Comparison of ENCODE assay signal across 21 cellular contexts in the genomic region with DNA sequence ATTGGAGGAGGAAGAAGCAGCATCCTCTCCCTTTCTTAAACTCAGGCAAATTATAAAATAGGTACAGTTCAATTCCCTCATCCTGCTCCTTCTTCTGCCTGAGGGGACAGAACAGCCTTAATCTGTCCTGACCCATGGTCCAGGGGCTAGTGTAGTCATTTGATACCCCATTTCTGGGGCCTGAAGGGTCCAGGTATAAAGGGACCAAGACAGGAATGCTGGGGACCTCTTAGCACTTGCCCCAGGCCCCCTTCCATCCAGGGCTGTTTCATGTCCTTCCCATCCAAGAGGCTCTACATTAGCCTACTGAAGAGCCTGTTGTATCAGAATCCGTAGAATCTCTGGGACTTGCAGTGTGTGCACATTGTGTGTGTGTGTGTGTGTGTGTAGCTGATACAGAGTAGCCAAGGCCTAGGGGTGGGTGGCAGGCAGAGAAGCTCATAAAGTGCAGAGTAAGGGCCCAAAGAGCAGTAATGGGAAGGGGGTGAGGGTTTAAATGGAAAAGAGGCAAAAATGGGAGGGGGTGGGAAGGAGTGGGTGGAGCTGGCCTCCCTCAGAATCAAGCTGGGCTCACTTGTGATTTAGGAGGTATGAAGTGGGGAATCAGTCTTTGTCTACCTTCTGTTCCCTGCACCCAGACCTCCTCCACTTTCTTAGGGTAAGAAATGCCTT. TPM values are rescaled to one million over a fixed set of nuclear protein-coding genes. Genes with fewer than 3 reads are reported as not detected.
DNase-seq lines count a peak whose midpoint lies in the region; ATAC-seq and TF ChIP-seq lines count a peak whose summit lies in the region.
"Had no signal": no experiment of that assay in that cellular context is flagged by ENCODE, and none has a peak within 500 bp of the region (broad histone marks: within the 10 kb centered on the region; RNA-seq: fewer than 3 reads in every experiment).

No MANE protein-coding gene starts in this region.

- CTCF ChIA-PET in activated CD8-positive, alpha-beta T cell treated with anti-CD3 and anti-CD28 coated beads for 36 hours (lab: Charles Lee) = interaction anchor here (1.1 to 2.8 kb wide), 4 partner anchors 9 to 15 kb away, joined by 3 to 12 read pairs (median 8); no protein-coding TSS in a partner anchor
- CTCF ChIA-PET in activated CD8-positive, alpha-beta T cell treated with anti-CD3 and anti-CD28 coated beads, Interleukin-2, amount 10 ng/mL, durations not matched to agents 7 days and 5 days (lab: Charles Lee) = interaction anchor here (0.6 to 0.7 kb wide), 2 partner anchors 10 to 34 kb away, joined by 3 read pairs; no protein-coding TSS in a partner anchor

- H3K4me1 Mint-ChIP-seq in activated CD8-positive, alpha-beta T cell treated with anti-CD3 and anti-CD28 coated beads for 36 hours (ENCODE audit: low read depth) = peaks cover 83% of the 10 kb centered on the region
- peaks cover 39% of the 10 kb centered on the region for H3K4me1 Mint-ChIP-seq in activated CD8-positive, alpha-beta T cell treated with anti-CD3 and anti-CD28 coated beads, Interleukin-2, amount 10 ng/mL, durations not matched to agents 7 days and 5 days (ENCODE audit: low read depth)
- peaks cover 7% of the 10 kb centered on the region; the same call in 1 of the 3 replicates for H3K4me1 Mint-ChIP-seq in GM23338
- H3K4me1 Mint-ChIP-seq in activated naive CD8-positive, alpha-beta T cell treated with anti-CD3 and anti-CD28 coated beads, Interleukin-2, amount 50 U/mL, for 24 hours = peaks cover 90% of the 10 kb centered on the region

- no peaks in the 10 kb centered on the region for H3K9me3 ChIP-seq in mucosa of descending colon

- H3K36me3 Mint-ChIP-seq in activated CD8-positive, alpha-beta T cell treated with anti-CD3 and anti-CD28 coated beads for 36 hours (ENCODE audit: low read depth) = peaks cover 1% of the 10 kb centered on the region
- H3K36me3 Mint-ChIP-seq in activated CD8-positive, alpha-beta T cell treated with anti-CD3 and anti-CD28 coated beads, Interleukin-2, amount 10 ng/mL, durations not matched to agents 7 days and 5 days (ENCODE audit: low read depth) = no peaks in the 10 kb centered on the region
- no peaks in the 10 kb centered on the region for H3K36me3 Mint-ChIP-seq in GM23338 (ENCODE audit: low read depth)
- H3K36me3 Mint-ChIP-seq in activated naive CD8-positive, alpha-beta T cell treated with anti-CD3 and anti-CD28 coated beads, Interleukin-2, amount 50 U/mL, for 24 hours (ENCODE audit: low read depth) = peaks cover 6% of the 10 kb centered on the region

- ATAC-seq in activated CD8-positive, alpha-beta T cell treated with anti-CD3 and anti-CD28 coated beads for 36 hours = no peak
- no peak for ATAC-seq in activated CD8-positive, alpha-beta T cell treated with anti-CD3 and anti-CD28 coated beads, Interleukin-2, amount 10 ng/mL, durations not matched to agents 7 days and 5 days
- ATAC-seq in GM23338 = no peak
- no peak for ATAC-seq in activated naive CD8-positive, alpha-beta T cell treated with anti-CD3 and anti-CD28 coated beads, Interleukin-2, amount 50 U/mL, for 24 hours
- ATAC-seq in mucosa of descending colon = no peak
- ATAC-seq: HCT116 had no signal

- no peak overlapping the region for H3K27ac ChIP-seq in GM23338 (ENCODE audit: low read depth)
- H3K27ac ChIP-seq: WERI-Rb-1 had no signal

- H3F3A ChIP-seq in GM23338 (replicated peaks; ENCODE audit: low read depth) = no peaks in the 10 kb centered on the region

- H2AFZ ChIP-seq in GM23338 = peak overlapping the region; percentile 63; the same call in 1 of the 2 replicates

- no peaks in the 10 kb centered on the region for H3K27me3 ChIP-seq in GM23338 (ENCODE audit: insufficient read depth)

- TF ChIP-seq CTCF in activated CD8-positive, alpha-beta T cell treated with anti-CD3 and anti-CD28 coated beads for 36 hours (IDR thresholded peaks at IDR 0.05) = no peak
- TF ChIP-seq CTCF in GM23338 (conservative IDR thresholded peaks at IDR 0.05; ENCODE audit: low read depth in 2 of 2) (no peak), mucosa of descending colon (IDR thresholded peaks at IDR 0.05) (no peak)

- H3K4me3 Mint-ChIP-seq in activated CD8-positive, alpha-beta T cell treated with anti-CD3 and anti-CD28 coated beads for 36 hours = no peak overlapping the region
- H3K4me3 Mint-ChIP-seq in activated CD8-positive, alpha-beta T cell treated with anti-CD3 and anti-CD28 coated beads, Interleukin-2, amount 10 ng/mL, durations not matched to agents 7 days and 5 days = no peak overlapping the region
- no peak overlapping the region for H3K4me3 Mint-ChIP-seq in GM23338
- no peak overlapping the region for H3K4me3 Mint-ChIP-seq in activated naive CD8-positive, alpha-beta T cell treated with anti-CD3 and anti-CD28 coated beads, Interleukin-2, amount 50 U/mL, for 24 hours
- H3K4me3 Mint-ChIP-seq: activated naive CD4-positive, alpha-beta T cell treated with anti-CD3 and anti-CD28 coated beads for 36 hours had no signal

- no peaks in the 10 kb centered on the region for H3K79me2 ChIP-seq in GM23338 (replicated peaks; ENCODE audit: insufficient read depth)

- no peaks in the 10 kb centered on the region for H3K36me3 ChIP-seq in GM23338 (ENCODE audit: insufficient read depth)
- H3K36me3 ChIP-seq in mucosa of descending colon (ENCODE audit: low read depth) = no peaks in the 10 kb centered on the region
- H3K36me3 ChIP-seq: WERI-Rb-1 had no signal

- no peaks in the 10 kb centered on the region; the same call in 1 of the 2 replicates for H3K9me2 ChIP-seq in GM23338 (ENCODE audit: insufficient read depth)

- no peaks in the 10 kb centered on the region for H3K27me3 Mint-ChIP-seq in activated CD8-positive, alpha-beta T cell treated with anti-CD3 and anti-CD28 coated beads for 36 hours
- peaks cover 4% of the 10 kb centered on the region for H3K27me3 Mint-ChIP-seq in activated CD8-positive, alpha-beta T cell treated with anti-CD3 and anti-CD28 coated beads, Interleukin-2, amount 10 ng/mL, durations not matched to agents 7 days and 5 days (ENCODE audit: low read depth)
- peaks cover 3% of the 10 kb centered on the region for H3K27me3 Mint-ChIP-seq in GM23338 (ENCODE audit: insufficient read depth, low read depth, poor library complexity)
- no peaks in the 10 kb centered on the region for H3K27me3 Mint-ChIP-seq in activated naive CD8-positive, alpha-beta T cell treated with anti-CD3 and anti-CD28 coated beads, Interleukin-2, amount 50 U/mL, for 24 hours

- POLR2A ChIA-PET in activated CD8-positive, alpha-beta T cell treated with anti-CD3 and anti-CD28 coated beads for 36 hours (lab: Charles Lee) = interaction anchor here (0.7 to 2.9 kb wide), 11 partner anchors 10 to 128 kb away, joined by 3 to 17 read pairs (median 4); no protein-coding TSS in a partner anchor
- POLR2A ChIA-PET in activated CD8-positive, alpha-beta T cell treated with anti-CD3 and anti-CD28 coated beads, Interleukin-2, amount 10 ng/mL, durations not matched to agents 7 days and 5 days (lab: Charles Lee) = interaction anchor here (0.7 to 1.4 kb wide), 2 partner anchors 9 to 104 kb away, joined by 3 to 4 read pairs; no protein-coding TSS in a partner anchor

- no peak overlapping the region for H3K4me2 ChIP-seq in GM23338

- intact Hi-C loops in activated CD8-positive, alpha-beta T cell treated with anti-CD3 and anti-CD28 coated beads for 36 hours (cut with micrococcal nuclease) = no loop called here
- intact Hi-C loops in mucosa of descending colon (cut with DNase I, micrococcal nuclease) = no loop called here

- peak overlapping the region; percentile 3 for H3K27ac Mint-ChIP-seq in activated CD8-positive, alpha-beta T cell treated with anti-CD3 and anti-CD28 coated beads for 36 hours
- H3K27ac Mint-ChIP-seq in activated CD8-positive, alpha-beta T cell treated with anti-CD3 and anti-CD28 coated beads, Interleukin-2, amount 10 ng/mL, durations not matched to agents 7 days and 5 days = no peak overlapping the region
- 0 out of 2 replicates have a peak overlapping the region, but pooled peaks have one; percentile 68 for H3K27ac Mint-ChIP-seq in GM23338
- H3K27ac Mint-ChIP-seq in activated naive CD8-positive, alpha-beta T cell treated with anti-CD3 and anti-CD28 coated beads, Interleukin-2, amount 50 U/mL, for 24 hours = peak overlapping the region; percentile 23
- H3K27ac Mint-ChIP-seq: activated naive CD4-positive, alpha-beta T cell treated with anti-CD3 and anti-CD28 coated beads for 36 hours; progenitor cell of endocrine pancreas had no signal

- DNase-seq in activated CD8-positive, alpha-beta T cell treated with anti-CD3 and anti-CD28 coated beads for 36 hours = no peak
- no peak for DNase-seq in activated CD8-positive, alpha-beta T cell treated with anti-CD3 and anti-CD28 coated beads, Interleukin-2, amount 10 ng/mL, durations not matched to agents 7 days and 5 days
- DNase-seq in GM23338 (ENCODE audit: low spot score) (no peak), H4 (ENCODE audit: low spot score) (no peak), mucosa of descending colon (no peak), NCI-H1436 (lab: John Stamatoyannopoulos, UW) (no peak)
- no peak for DNase-seq in activated naive CD8-positive, alpha-beta T cell treated with anti-CD3 and anti-CD28 coated beads, Interleukin-2, amount 50 U/mL, for 24 hours
- peak; percentile 20 for DNase-seq in stimulated activated CD8-positive, alpha-beta memory T cell treated with anti-CD3 and anti-CD28 coated beads, Interleukin-4, amount 100 ng/mL, for 48 hours
- DNase-seq: activated naive CD4-positive, alpha-beta T cell treated with anti-CD3 and anti-CD28 coated beads for 36 hours; activated T-cell treated with anti-CD3 and anti-CD28 coated beads for 4 hours; aorta; C1 segment of cervical spinal cord; caudate nucleus; dermis blood vessel endothelial cell; NCI-H1092; NCI-H1930; NCI-H2227 treated with DMSO at 0.1 percent for 48 hours; substantia nigra; WERI-Rb-1 had no signal

- H3K4me3 ChIP-seq in GM23338 (no peak overlapping the region), mucosa of descending colon (no peak overlapping the region)

- no peaks in the 10 kb centered on the region for H3K4me1 ChIP-seq in GM23338 (ENCODE audit: insufficient read depth)
- peaks cover 27% of the 10 kb centered on the region for H3K4me1 ChIP-seq in mucosa of descending colon (ENCODE audit: low read depth)

- H4K20me1 ChIP-seq in GM23338 (replicated peaks; ENCODE audit: insufficient read depth) = no peaks in the 10 kb centered on the region

- no peaks in the 10 kb centered on the region for H3K9me3 Mint-ChIP-seq in activated CD8-positive, alpha-beta T cell treated with anti-CD3 and anti-CD28 coated beads for 36 hours
- no peaks in the 10 kb centered on the region for H3K9me3 Mint-ChIP-seq in activated CD8-positive, alpha-beta T cell treated with anti-CD3 and anti-CD28 coated beads, Interleukin-2, amount 10 ng/mL, durations not matched to agents 7 days and 5 days (ENCODE audit: insufficient read depth)
- H3K9me3 Mint-ChIP-seq in GM23338 = no peaks in the 10 kb centered on the region
- H3K9me3 Mint-ChIP-seq in activated naive CD8-positive, alpha-beta T cell treated with anti-CD3 and anti-CD28 coated beads, Interleukin-2, amount 50 U/mL, for 24 hours = no peaks in the 10 kb centered on the region
- H3K9me3 Mint-ChIP-seq: activated naive CD4-positive, alpha-beta T cell treated with anti-CD3 and anti-CD28 coated beads for 36 hours had no signal

RNA-seq across cellular contexts. Expression of a gene that starts 32.4 kb away (rescaled TPM):
- 10 to 100 TPM; 18.7 to 19.0 TPM for total RNA-seq in activated CD8-positive, alpha-beta T cell treated with anti-CD3 and anti-CD28 coated beads for 36 hours
- 10 to 100 TPM; 10.4 to 10.6 TPM for total RNA-seq in activated CD8-positive, alpha-beta T cell treated with anti-CD3 and anti-CD28 coated beads, Interleukin-2, amount 10 ng/mL, durations not matched to agents 7 days and 5 days
- 0.23 and 1.1 TPM in 2 replicates for total RNA-seq in GM23338 (2014; rRNA removed; shearing (Covaris generic))
- polyA plus RNA-seq in GM23338 (2016; fragmentation: Nextera tagmentation; extraction: Ambion mirVana) = 0.29 and 0.31 TPM in 2 replicates
- 4.6 and 4.9 TPM in 2 replicates for total RNA-seq in H4 (2014; rRNA removed; shearing (Covaris generic))
- total RNA-seq in mucosa of descending colon = 10 to 100 TPM; 16.5 to 29.4 (median 24.0) TPM
